4 cellular contexts compared by ENCODE assay signal in genomic region chr3:47206022-47206421, GRCh38.
TF ChIP-seq lines count a peak whose summit lies in the region.

No MANE protein-coding gene starts in this region.

TF ChIP-seq in HEK293, 187 proteins besides CTCF, POLR2A, EP300 and RAD21:
- TF ChIP-seq ZNF121 (tag by site-specific recombination; IDR thresholded peaks at IDR 0.05), result peak; percentile 89

TF ChIP-seq in WTC11, 78 proteins besides CTCF, POLR2A, EP300 and RAD21:
- peak; percentile 56; the same call in 1 of the 2 replicates for TF ChIP-seq ZNF121 (CRISPR knock-in tag; IDR thresholded peaks at IDR 0.05)

TF ChIP-seq in K562, 482 proteins besides CTCF, POLR2A, EP300 and RAD21:
- peak; percentile 82 for TF ChIP-seq ZNF121 (CRISPR knock-in tag; conservative IDR thresholded peaks at IDR 0.05)

TF ChIP-seq in HepG2, 621 proteins besides CTCF, POLR2A, EP300 and RAD21:
- peak; percentile 42; the same call in 1 of the 2 replicates for TF ChIP-seq ZNF121 (CRISPR knock-in tag; IDR thresholded peaks at IDR 0.05)
